In genomic region chr1:17976843-17977242, GRCh38 we compare ENCODE assay signal across 26 cellular contexts.
"Had no signal": no experiment of that assay in that cellular context is flagged by ENCODE, and none has a peak within 500 bp of the region (broad histone marks: within the 10 kb centered on the region; RNA-seq: fewer than 3 reads in every experiment).

No MANE protein-coding gene starts in this region.

- H3K9me3 ChIP-seq: body of pancreas, colonic mucosa, neutrophil, thoracic aorta, vagina had no signal

- DNase-seq: activated CD4-positive, alpha-beta T cell treated with anti-CD3 and anti-CD28 coated beads for 1 hour; activated CD4-positive, alpha-beta T cell treated with anti-CD3 and anti-CD28 coated beads, Interleukin-2, amount 10 ng/mL, durations not matched to agents 7 days and 5 days; activated CD8-positive, alpha-beta memory T cell treated with anti-CD3 and anti-CD28 coated beads, Interleukin-2, amount 10 ng/mL, durations not matched to agents 7 days and 5 days; activated CD8-positive, alpha-beta T cell treated with anti-CD3 and anti-CD28 coated beads for 36 hours; activated effector memory CD4-positive, alpha-beta T cell treated with Interleukin-2 at 50 U/mL for 16 hours; activated naive CD4-positive, alpha-beta T cell treated with Interleukin-2 at 50 U/mL for 16 hours; activated T-cell treated with anti-CD3 and anti-CD28 coated beads, Interleukin-2, amount 50 U/mL, for 72 hours; aorta; body of pancreas; colonic mucosa; effector CD8-positive, alpha-beta T cell; islet precursor cell; mammary epithelial cell; naive B cell; nephron progenitor cell; stimulated activated CD4-positive, alpha-beta T cell treated with anti-CD3 and anti-CD28 coated beads, Interleukin-12 subunit alpha, Interleukin-12 subunit beta, amount 100 ng/mL, for 4 hours; stimulated activated CD4-positive, alpha-beta T cell treated with anti-CD3 and anti-CD28 coated beads, Interleukin-4, amount 100 ng/mL, for 1 hour had no signal

- H3K36me3 Mint-ChIP-seq: activated CD8-positive, alpha-beta memory T cell treated with anti-CD3 and anti-CD28 coated beads, Interleukin-2, amount 10 ng/mL, durations not matched to agents 7 days and 5 days; activated naive CD8-positive, alpha-beta T cell; mesothelial cell of epicardium; naive B cell; type B pancreatic cell had no signal

- ATAC-seq: activated CD8-positive, alpha-beta memory T cell treated with anti-CD3 and anti-CD28 coated beads, Interleukin-2, amount 10 ng/mL, durations not matched to agents 7 days and 5 days; activated CD8-positive, alpha-beta T cell treated with anti-CD3 and anti-CD28 coated beads for 36 hours; activated T-cell treated with anti-CD3 and anti-CD28 coated beads, Interleukin-2, amount 50 U/mL, for 72 hours; body of pancreas; sciatic nerve had no signal

- H3K4me1 Mint-ChIP-seq: activated CD4-positive, alpha-beta T cell treated with anti-CD3 and anti-CD28 coated beads, Interleukin-2, amount 10 ng/mL, durations not matched to agents 7 days and 5 days; activated CD8-positive, alpha-beta memory T cell treated with anti-CD3 and anti-CD28 coated beads, Interleukin-2, amount 10 ng/mL, durations not matched to agents 7 days and 5 days; mesothelial cell of epicardium; naive B cell; nephron progenitor cell had no signal

- H3K27ac Mint-ChIP-seq: activated CD4-positive, alpha-beta T cell treated with anti-CD3 and anti-CD28 coated beads, Interleukin-2, amount 10 ng/mL, durations not matched to agents 7 days and 5 days; activated CD8-positive, alpha-beta memory T cell treated with anti-CD3 and anti-CD28 coated beads, Interleukin-2, amount 10 ng/mL, durations not matched to agents 7 days and 5 days; activated CD8-positive, alpha-beta T cell treated with anti-CD3 and anti-CD28 coated beads for 36 hours; activated naive CD8-positive, alpha-beta T cell; activated T-cell treated with anti-CD3 and anti-CD28 coated beads, Interleukin-2, amount 50 U/mL, for 72 hours; mesothelial cell of epicardium; naive B cell; nephron progenitor cell; stimulated activated naive CD8-positive, alpha-beta T cell treated with anti-CD3 and anti-CD28 coated beads, Interleukin-15, Interleukin-2, amounts not matched to agents 100 ng/mL and 50 ng/mL, for 24 hours; type B pancreatic cell had no signal

- H3K36me3 ChIP-seq: colonic mucosa, neutrophil, thoracic aorta, vagina had no signal

- H3K27me3 Mint-ChIP-seq: activated CD8-positive, alpha-beta memory T cell treated with anti-CD3 and anti-CD28 coated beads, Interleukin-2, amount 10 ng/mL, durations not matched to agents 7 days and 5 days had no signal

- H3K27me3 ChIP-seq: body of pancreas, colonic mucosa, vagina had no signal

- H3K4me3 ChIP-seq: body of pancreas, colonic mucosa, skin epidermis, thoracic aorta, vagina had no signal

- H3K9me3 Mint-ChIP-seq: activated CD4-positive, alpha-beta T cell treated with anti-CD3 and anti-CD28 coated beads, Interleukin-2, amount 10 ng/mL, durations not matched to agents 7 days and 5 days; activated CD8-positive, alpha-beta T cell treated with anti-CD3 and anti-CD28 coated beads for 36 hours; activated T-cell treated with anti-CD3 and anti-CD28 coated beads, Interleukin-2, amount 50 U/mL, for 72 hours; mesothelial cell of epicardium; naive B cell; nephron progenitor cell; stimulated activated naive CD8-positive, alpha-beta T cell treated with anti-CD3 and anti-CD28 coated beads, Interleukin-15, Interleukin-2, amounts not matched to agents 100 ng/mL and 50 ng/mL, for 24 hours; type B pancreatic cell had no signal

- H3K27ac ChIP-seq: body of pancreas, colonic mucosa, neutrophil, skin epidermis, thoracic aorta, vagina had no signal

- H3K4me3 Mint-ChIP-seq: activated CD4-positive, alpha-beta T cell treated with anti-CD3 and anti-CD28 coated beads, Interleukin-2, amount 10 ng/mL, durations not matched to agents 7 days and 5 days; activated CD8-positive, alpha-beta memory T cell treated with anti-CD3 and anti-CD28 coated beads, Interleukin-2, amount 10 ng/mL, durations not matched to agents 7 days and 5 days; activated CD8-positive, alpha-beta T cell treated with anti-CD3 and anti-CD28 coated beads for 36 hours; activated naive CD8-positive, alpha-beta T cell; activated T-cell treated with anti-CD3 and anti-CD28 coated beads, Interleukin-2, amount 50 U/mL, for 72 hours; mesothelial cell of epicardium; naive B cell; nephron progenitor cell; stimulated activated naive CD8-positive, alpha-beta T cell treated with anti-CD3 and anti-CD28 coated beads, Interleukin-15, Interleukin-2, amounts not matched to agents 100 ng/mL and 50 ng/mL, for 24 hours; type B pancreatic cell had no signal

- H3K4me1 ChIP-seq: body of pancreas, colonic mucosa, vagina had no signal
